ENCODE assay signal across 8 cellular contexts in the genomic region with DNA sequence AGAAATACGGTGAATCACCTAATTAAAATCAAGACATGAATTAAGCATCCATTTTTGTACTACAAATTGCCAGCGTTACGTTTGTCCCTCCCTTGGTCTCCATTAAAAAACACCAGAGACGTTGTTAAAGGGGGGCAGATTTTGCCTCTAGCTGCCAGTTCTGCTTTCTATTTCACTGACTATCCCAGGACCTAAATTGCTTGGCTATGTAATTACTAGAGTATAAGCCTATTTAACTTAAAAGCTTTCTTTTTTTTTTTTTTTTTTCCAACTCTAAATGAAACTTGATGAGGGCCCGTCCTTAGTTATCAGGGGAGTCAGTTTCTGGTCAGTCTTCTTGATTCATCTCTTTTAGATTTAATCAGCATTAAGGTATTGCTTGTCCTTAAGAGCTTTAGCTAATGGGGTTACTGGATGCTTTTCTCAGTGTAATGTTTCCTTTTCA. TPM values are rescaled to one million over a fixed set of nuclear protein-coding genes. Genes with fewer than 3 reads are reported as not detected.
DNase-seq lines count a peak whose midpoint lies in the region; ATAC-seq and TF ChIP-seq lines count a peak whose summit lies in the region.

No MANE protein-coding gene starts in this region.

- peak overlapping the region; percentile 72 for H3K4me3 Mint-ChIP-seq in activated CD4-positive, alpha-beta T cell treated with anti-CD3 and anti-CD28 coated beads for 36 hours
- H3K4me3 Mint-ChIP-seq in dendritic cell treated with granulocyte-macrophage colony-stimulating factor and Interleukin-4, amounts not matched to agents 40 ng/mL and 50 ng/mL, for 4 days: peak overlapping the region; percentile 96

- peaks cover 29% of the 10 kb centered on the region for H3K27me3 Mint-ChIP-seq in activated CD4-positive, alpha-beta T cell treated with anti-CD3 and anti-CD28 coated beads for 36 hours
- H3K27me3 Mint-ChIP-seq in dendritic cell treated with granulocyte-macrophage colony-stimulating factor and Interleukin-4, amounts not matched to agents 40 ng/mL and 50 ng/mL, for 4 days: peaks cover 3% of the 10 kb centered on the region

- no peak for TF ChIP-seq CTCF in OCI-LY7 (conservative IDR thresholded peaks at IDR 0.05; ENCODE audit: low read length)

- H3K9me3 Mint-ChIP-seq in activated CD4-positive, alpha-beta T cell treated with anti-CD3 and anti-CD28 coated beads for 36 hours (ENCODE audit: low read depth): no peaks in the 10 kb centered on the region
- no peaks in the 10 kb centered on the region for H3K9me3 Mint-ChIP-seq in dendritic cell treated with granulocyte-macrophage colony-stimulating factor and Interleukin-4, amounts not matched to agents 40 ng/mL and 50 ng/mL, for 4 days

- no peak for ATAC-seq in activated CD4-positive, alpha-beta T cell treated with anti-CD3 and anti-CD28 coated beads for 36 hours
- ATAC-seq in sciatic nerve: no peak
- no peak for ATAC-seq in GM18861 (IDR thresholded peaks at IDR 0.05; ENCODE audit: unreplicated experiment)

- H3K4me1 ChIP-seq in OCI-LY7 (ENCODE audit: insufficient read depth, low read length, poor library complexity, severe bottlenecking) (peaks cover 41% of the 10 kb centered on the region), muscle layer of colon (ENCODE audit: insufficient read depth, low read length) (peaks cover 26% of the 10 kb centered on the region)

- TSS peak; percentile 88 for BruUV-seq in OCI-LY7 (replicated peaks; lab: Mats Ljungman, UMichigan)

- peaks cover 53% of the 10 kb centered on the region for H3K4me1 Mint-ChIP-seq in activated CD4-positive, alpha-beta T cell treated with anti-CD3 and anti-CD28 coated beads for 36 hours
- H3K4me1 Mint-ChIP-seq in dendritic cell treated with granulocyte-macrophage colony-stimulating factor and Interleukin-4, amounts not matched to agents 40 ng/mL and 50 ng/mL, for 4 days (ENCODE audit: low read depth): peaks cover 41% of the 10 kb centered on the region

- peaks cover 8% of the 10 kb centered on the region; the same call in 1 of the 2 replicates for H3K36me3 ChIP-seq in OCI-LY7 (ENCODE audit: insufficient read depth, low read length)
- H3K36me3 ChIP-seq in muscle layer of colon (ENCODE audit: insufficient read depth, low read length): no peaks in the 10 kb centered on the region

- H3K9me2 ChIP-seq in OCI-LY7 (ENCODE audit: insufficient read depth, low read length): no peaks in the 10 kb centered on the region

- peak overlapping the region; percentile 82 for H3K9ac ChIP-seq in muscle layer of colon (ENCODE audit: low read length)

- H3K9me3 ChIP-seq in OCI-LY7 (ENCODE audit: low read length) (no peaks in the 10 kb centered on the region), muscle layer of colon (ENCODE audit: low read length) (no peaks in the 10 kb centered on the region)

- POLR2A ChIA-PET in activated CD4-positive, alpha-beta T cell treated with anti-CD3 and anti-CD28 coated beads for 36 hours (lab: Charles Lee): interaction anchor here (1.4 kb wide), 1 partner anchor 74 kb away, joined by 4 read pairs; no protein-coding TSS in a partner anchor
- POLR2A ChIA-PET in OCI-LY7 (lab: Charles Lee): interaction anchor here (0.5 to 1.7 kb wide), 10 partner anchors 11 to 556 kb away, joined by 3 to 11 read pairs (median 4); no protein-coding TSS in a partner anchor

- no peak for DNase-seq in activated CD4-positive, alpha-beta T cell treated with anti-CD3 and anti-CD28 coated beads for 36 hours
- no peak for DNase-seq in activated CD4-positive, alpha-beta T cell treated with anti-CD3 and anti-CD28 coated beads, Interleukin-2, amount 50 U/mL, for 1 hour
- DNase-seq in OCI-LY7 (ENCODE audit: low spot score) (no peak), sciatic nerve (ENCODE audit: low spot score) (no peak)
- DNase-seq in stimulated activated CD4-positive, alpha-beta T cell treated with anti-CD3 and anti-CD28 coated beads, Interleukin-2, amount 100 ng/mL, for 48 hours: no peak

- no peaks in the 10 kb centered on the region for H3K79me2 ChIP-seq in OCI-LY7 (ENCODE audit: insufficient read depth, low read depth, low read length)

- H3K4me2 ChIP-seq in OCI-LY7 (ENCODE audit: low read length): peak overlapping the region; percentile 95

- H3K27me3 ChIP-seq in muscle layer of colon (ENCODE audit: control insufficient read depth in 1 of 2, insufficient read depth in 2 of 2, low read length in 2 of 2): no peaks in the 10 kb centered on the region

- no peak overlapping the region for H2AFZ ChIP-seq in OCI-LY7 (ENCODE audit: low read length)

- H3K27ac Mint-ChIP-seq in activated CD4-positive, alpha-beta T cell treated with anti-CD3 and anti-CD28 coated beads for 36 hours: peak overlapping the region; percentile 79
- H3K27ac Mint-ChIP-seq in dendritic cell treated with granulocyte-macrophage colony-stimulating factor and Interleukin-4, amounts not matched to agents 40 ng/mL and 50 ng/mL, for 4 days: peak overlapping the region; percentile 98

- peaks cover 21% of the 10 kb centered on the region; the same call in 1 of the 2 replicates for H4K20me1 ChIP-seq in OCI-LY7 (ENCODE audit: insufficient read depth, low read length)

- H3K4me3 ChIP-seq in OCI-LY7 (ENCODE audit: low read depth, low read length, poor library complexity, severe bottlenecking) (peak overlapping the region; percentile 75), muscle layer of colon (ENCODE audit: low read depth in 1 of 2, low read length in 2 of 2) (peak overlapping the region; percentile 80 to 97)

- intact Hi-C loops in activated CD4-positive, alpha-beta T cell treated with anti-CD3 and anti-CD28 coated beads for 36 hours (cut with DNase I, micrococcal nuclease): loop anchor here (5.0 to 10.0 kb wide), 6 partner anchors 118 to 945 kb away; partner anchors contain the start of genes HS2ST1 (in 1 of the 2), SELENOF (in 1 of the 2) and SH3GLB1 (in 1 of the 2)
- intact Hi-C loops in OCI-LY7 (cut with micrococcal nuclease; ENCODE audit: unreplicated experiment) (loop anchor here (2.0 to 10.0 kb wide), 5 partner anchors 65 to 1555 kb away; partner anchors contain the start of gene SH3GLB1), sciatic nerve (cut with DNase I) (loop anchor here (10.0 kb wide), 1 partner anchor 625 kb away; no protein-coding TSS in a partner anchor)
- intact Hi-C loops in dendritic cell treated with granulocyte-macrophage colony-stimulating factor and Interleukin-4, amounts not matched to agents 40 ng/mL and 50 ng/mL, for 4 days (cut with micrococcal nuclease): loop anchor here (5.0 to 10.0 kb wide), 4 partner anchors 182 to 555 kb away; partner anchors contain the start of genes HS2ST1 and SELENOF

- H3K36me3 Mint-ChIP-seq in activated CD4-positive, alpha-beta T cell treated with anti-CD3 and anti-CD28 coated beads for 36 hours (ENCODE audit: low read depth): peaks cover 12% of the 10 kb centered on the region
- H3K36me3 Mint-ChIP-seq in dendritic cell treated with granulocyte-macrophage colony-stimulating factor and Interleukin-4, amounts not matched to agents 40 ng/mL and 50 ng/mL, for 4 days (ENCODE audit: low read depth): peaks cover 52% of the 10 kb centered on the region

- CTCF ChIA-PET in activated CD4-positive, alpha-beta T cell treated with anti-CD3 and anti-CD28 coated beads for 36 hours (lab: Charles Lee): interaction anchor here (0.6 to 1.1 kb wide), 2 partner anchors 326 to 421 kb away, joined by 3 read pairs; no protein-coding TSS in a partner anchor
- CTCF ChIA-PET in OCI-LY7 (lab: Charles Lee; ENCODE audit: unreplicated experiment): interaction anchor here (0.6 kb wide), 1 partner anchor 108 kb away, joined by 6 read pairs; no protein-coding TSS in a partner anchor

- H3K27ac ChIP-seq in OCI-LY7 (ENCODE audit: low read depth, low read length, poor library complexity, severe bottlenecking) (no peak overlapping the region), muscle layer of colon (ENCODE audit: low read depth, low read length) (peak overlapping the region; percentile 93)

RNA-seq across cellular contexts. Expression of gene LMO4, which starts 1.1 kb away (rescaled TPM):
- 10 to 100 TPM; 10.2 to 10.5 TPM for total RNA-seq in activated CD4-positive, alpha-beta T cell treated with anti-CD3 and anti-CD28 coated beads for 36 hours
- total RNA-seq in OCI-LY7 (2014; rRNA removed; shearing (Covaris generic)): 14.5 and 19.9 TPM in 2 replicates
- total RNA-seq in OCI-LY7 (2022) (35.8 and 51.2 TPM in 2 replicates), sciatic nerve (55.0 TPM)
